In genomic region chr18:34594243-34594642, GRCh38 we compare ENCODE assay signal across 20 cellular contexts.
DNase-seq lines count a peak whose midpoint lies in the region; FAIRE-seq and TF ChIP-seq lines count a peak whose summit lies in the region.
"Had no signal": no experiment of that assay in that cellular context is flagged by ENCODE, and none has a peak within 500 bp of the region (broad histone marks: within the 10 kb centered on the region; RNA-seq: fewer than 3 reads in every experiment).

No MANE protein-coding gene starts in this region.

- H3K4me2 ChIP-seq in fibroblast of lung (ENCODE audit: extremely low read depth, insufficient read depth, low read length), result peak overlapping the region; percentile 48
- H3K4me2 ChIP-seq: PC-9 had no signal

- intact Hi-C loops in Caco-2 (cut with micrococcal nuclease; ENCODE audit: unreplicated experiment), result no loop called here

- DNase-seq in adipocyte (ENCODE audit: low read depth) (no peak), fibroblast of lung (ENCODE audit: low read depth in 2 of 2) (no peak), RWPE1 (ENCODE audit: low spot score) (no peak), dedifferentiated amniotic fluid mesenchymal stem cell (ENCODE audit: extremely low spot score) (no peak), Caco-2 (no peak), urothelium cell line (ENCODE audit: low spot score) (no peak)
- DNase-seq: activated CD8-positive, alpha-beta T cell treated with anti-CD3 and anti-CD28 coated beads, Interleukin-2, amount 10 ng/mL, durations not matched to agents 7 days and 5 days; activated T-cell treated with anti-CD3 and anti-CD28 coated beads, Interleukin-2, amount 50 U/mL, for 48 hours; CD4-positive, alpha-beta memory T cell; effector memory CD8-positive, alpha-beta T cell; NCI-H146; PC-9 had no signal

- no peaks in the 10 kb centered on the region for H3K27me3 ChIP-seq in adipocyte (replicated peaks; ENCODE audit: control insufficient read depth, insufficient read depth, low read length)
- no peaks in the 10 kb centered on the region for H3K27me3 ChIP-seq in fibroblast of lung (ENCODE audit: control insufficient read depth, insufficient read depth, low read length)
- no peaks in the 10 kb centered on the region for H3K27me3 ChIP-seq in muscle layer of colon (ENCODE audit: control insufficient read depth in 1 of 2, insufficient read depth in 2 of 2, low read length in 2 of 2)
- no peaks in the 10 kb centered on the region for H3K27me3 ChIP-seq in stomach smooth muscle (ENCODE audit: control insufficient read depth in 1 of 2, insufficient read depth in 2 of 2, low read length in 2 of 2)
- no peaks in the 10 kb centered on the region for H3K27me3 ChIP-seq in Caco-2 (replicated peaks; ENCODE audit: control insufficient read depth, insufficient read depth, low read length)

- H3K4me3 ChIP-seq in adipocyte (ENCODE audit: low read length) (peak overlapping the region; percentile 81), fibroblast of lung (replicated peaks in 1 of 4; ENCODE audit: control extremely low read depth in 1 of 4, insufficient read depth in 1 of 4, low read depth in 3 of 4, low read length in 4 of 4) (peak overlapping the region in 1 of 4 experiments; percentile 49), muscle layer of colon (ENCODE audit: low read depth in 1 of 2, low read length in 2 of 2) (peak overlapping the region in 1 of 2 donors; percentile 50), stomach smooth muscle (ENCODE audit: low read length in 2 of 2) (peak overlapping the region; percentile 64 to 81), Caco-2 (ENCODE audit: low read depth, low read length) (no peak overlapping the region)
- H3K4me3 ChIP-seq: PC-9, SK-N-MC had no signal

- no peak overlapping the region for H3K4me3 Mint-ChIP-seq in Caco-2 (ENCODE audit: unreplicated experiment)
- H3K4me3 Mint-ChIP-seq: activated CD8-positive, alpha-beta T cell treated with anti-CD3 and anti-CD28 coated beads, Interleukin-2, amount 10 ng/mL, durations not matched to agents 7 days and 5 days; activated naive CD4-positive, alpha-beta T cell treated with anti-CD3 and anti-CD28 coated beads, Interleukin-2, amount 50 U/mL, for 24 hours; CD4-positive, alpha-beta memory T cell; effector memory CD8-positive, alpha-beta T cell; stimulated activated effector memory CD8-positive, alpha-beta T cell treated with anti-CD3 and anti-CD28 coated beads, Interleukin-12 subunit alpha, Interleukin-12 subunit beta, amount 100 ng/mL, for 72 hours had no signal

- H3K36me3 ChIP-seq in adipocyte (ENCODE audit: control insufficient read depth, insufficient read depth, low read length, severe bottlenecking), result no peaks in the 10 kb centered on the region
- H3K36me3 ChIP-seq in fibroblast of lung (ENCODE audit: control insufficient read depth, insufficient read depth, low read length), result no peaks in the 10 kb centered on the region
- H3K36me3 ChIP-seq in muscle layer of colon (ENCODE audit: insufficient read depth, low read length), result peaks cover 6% of the 10 kb centered on the region
- no peaks in the 10 kb centered on the region for H3K36me3 ChIP-seq in stomach smooth muscle (ENCODE audit: control insufficient read depth in 2 of 2, insufficient read depth in 2 of 2, low read length in 2 of 2)
- no peaks in the 10 kb centered on the region for H3K36me3 ChIP-seq in Caco-2 (ENCODE audit: control insufficient read depth, insufficient read depth, low read length)

- H3K4me1 ChIP-seq in adipocyte (ENCODE audit: control insufficient read depth, insufficient read depth, low read length), result peaks cover 40% of the 10 kb centered on the region
- H3K4me1 ChIP-seq in fibroblast of lung (ENCODE audit: control insufficient read depth, extremely low read depth, insufficient read depth, low read length), result peaks cover 7% of the 10 kb centered on the region
- peaks cover 24% of the 10 kb centered on the region for H3K4me1 ChIP-seq in muscle layer of colon (ENCODE audit: insufficient read depth, low read length)
- peaks cover 4% of the 10 kb centered on the region for H3K4me1 ChIP-seq in stomach smooth muscle (ENCODE audit: control insufficient read depth, insufficient read depth, low read length)
- no peaks in the 10 kb centered on the region for H3K4me1 ChIP-seq in Caco-2

- no peaks in the 10 kb centered on the region for H3K27me3 Mint-ChIP-seq in Caco-2 (ENCODE audit: insufficient read depth, unreplicated experiment)
- H3K27me3 Mint-ChIP-seq: CD4-positive, alpha-beta memory T cell; effector memory CD8-positive, alpha-beta T cell had no signal

- CTCF ChIA-PET in RWPE1 (lab: Yijun Ruan, JAX) (no interaction called here), Caco-2 (lab: Charles Lee) (no interaction called here)

- H3K79me2 ChIP-seq in fibroblast of lung (ENCODE audit: control insufficient read depth, insufficient read depth, low read length), result no peaks in the 10 kb centered on the region

- no peaks in the 10 kb centered on the region for H3K36me3 Mint-ChIP-seq in Caco-2 (ENCODE audit: insufficient read depth, unreplicated experiment)
- H3K36me3 Mint-ChIP-seq: activated naive CD4-positive, alpha-beta T cell treated with anti-CD3 and anti-CD28 coated beads, Interleukin-2, amount 50 U/mL, for 24 hours; CD4-positive, alpha-beta memory T cell; stimulated activated effector memory CD8-positive, alpha-beta T cell treated with anti-CD3 and anti-CD28 coated beads, Interleukin-12 subunit alpha, Interleukin-12 subunit beta, amount 100 ng/mL, for 72 hours had no signal

- POLR2A ChIA-PET in RWPE1 (lab: Yijun Ruan, JAX; ENCODE audit: low non-redundant PET), result no interaction called here
- POLR2A ChIA-PET in Caco-2 (lab: Charles Lee), result no interaction called here

- H3K9me3 ChIP-seq in adipocyte (ENCODE audit: control insufficient read depth, low read length) (no peaks in the 10 kb centered on the region), fibroblast of lung (ENCODE audit: control insufficient read depth, insufficient read depth, low read depth, low read length) (no peaks in the 10 kb centered on the region), muscle layer of colon (ENCODE audit: low read length) (no peaks in the 10 kb centered on the region), stomach smooth muscle (ENCODE audit: control insufficient read depth in 2 of 2, low read length in 2 of 2) (no peaks in the 10 kb centered on the region), Caco-2 (no peaks in the 10 kb centered on the region)

- H3K27ac ChIP-seq in fibroblast of lung (ENCODE audit: insufficient read depth, low read length), result no peak overlapping the region
- H3K27ac ChIP-seq in muscle layer of colon (ENCODE audit: low read depth, low read length), result peak overlapping the region; percentile 45
- H3K27ac ChIP-seq in stomach smooth muscle (ENCODE audit: low read length), result peak overlapping the region; percentile 37
- H3K27ac ChIP-seq in RWPE1, result no peak overlapping the region
- H3K27ac ChIP-seq: PC-9, SK-N-MC had no signal

- H3K27ac Mint-ChIP-seq in Caco-2 (ENCODE audit: unreplicated experiment), result no peak overlapping the region
- H3K27ac Mint-ChIP-seq: activated CD8-positive, alpha-beta T cell treated with anti-CD3 and anti-CD28 coated beads, Interleukin-2, amount 10 ng/mL, durations not matched to agents 7 days and 5 days; CD4-positive, alpha-beta memory T cell; effector memory CD8-positive, alpha-beta T cell; stimulated activated effector memory CD8-positive, alpha-beta T cell treated with anti-CD3 and anti-CD28 coated beads, Interleukin-12 subunit alpha, Interleukin-12 subunit beta, amount 100 ng/mL, for 72 hours had no signal

- peak overlapping the region; percentile 27 for H2AFZ ChIP-seq in fibroblast of lung (ENCODE audit: low read length)
- H2AFZ ChIP-seq: PC-9 had no signal

- no peaks in the 10 kb centered on the region for H4K20me1 ChIP-seq in fibroblast of lung (ENCODE audit: control insufficient read depth, extremely low read depth, insufficient read depth, low read length)

- no peak for FAIRE-seq in urothelium cell line (lab: Jason Lieb, UNC)
- FAIRE-seq: bronchial epithelial cell, H54, HepG2 had no signal

- no TSS peak for BruUV-seq in Caco-2 (replicated peaks; lab: Mats Ljungman, UMichigan)

- no peak for TF ChIP-seq CTCF in fibroblast of lung (conservative IDR thresholded peaks at IDR 0.05 in 1 of 2, IDR thresholded peaks at IDR 0.05 in 1 of 2; ENCODE audit: low read depth in 1 of 2, low read length in 2 of 2)
- no peak for TF ChIP-seq CTCF in RWPE1 (conservative IDR thresholded peaks at IDR 0.05; ENCODE audit: low read depth)
- TF ChIP-seq CTCF in Caco-2 (IDR thresholded peaks at IDR 0.05; ENCODE audit: insufficient read depth in 1 of 2, low read depth in 1 of 2, low read length in 1 of 2, severe bottlenecking in 1 of 2, unreplicated experiment in 1 of 2), result no peak

- H3K9me3 Mint-ChIP-seq in Caco-2 (ENCODE audit: unreplicated experiment), result no peaks in the 10 kb centered on the region

- H3K9ac ChIP-seq in adipocyte (ENCODE audit: low read length), result peak overlapping the region; percentile 69
- H3K9ac ChIP-seq in fibroblast of lung (ENCODE audit: insufficient read depth, low read length), result no peak overlapping the region
- peak overlapping the region; percentile 22 for H3K9ac ChIP-seq in muscle layer of colon (ENCODE audit: low read length)
- H3K9ac ChIP-seq in stomach smooth muscle (ENCODE audit: low read length in 2 of 2), result peak overlapping the region; percentile 37 to 59

- H3K4me1 Mint-ChIP-seq in Caco-2 (ENCODE audit: low read depth, unreplicated experiment), result no peaks in the 10 kb centered on the region
- H3K4me1 Mint-ChIP-seq: activated naive CD4-positive, alpha-beta T cell treated with anti-CD3 and anti-CD28 coated beads, Interleukin-2, amount 50 U/mL, for 24 hours; stimulated activated effector memory CD8-positive, alpha-beta T cell treated with anti-CD3 and anti-CD28 coated beads, Interleukin-12 subunit alpha, Interleukin-12 subunit beta, amount 100 ng/mL, for 72 hours had no signal

Comparison
In these comparisons a context has a peak if more than half of its experiments do, and no peak if none do; other contexts are left out.
1. H3K27ac ChIP-seq: peak in muscle layer of colon (single experiment) and stomach smooth muscle (single experiment); none in fibroblast of lung (single experiment) and RWPE1 (single experiment).